ENCODE assay signal across 17 cellular contexts in the genomic region with DNA sequence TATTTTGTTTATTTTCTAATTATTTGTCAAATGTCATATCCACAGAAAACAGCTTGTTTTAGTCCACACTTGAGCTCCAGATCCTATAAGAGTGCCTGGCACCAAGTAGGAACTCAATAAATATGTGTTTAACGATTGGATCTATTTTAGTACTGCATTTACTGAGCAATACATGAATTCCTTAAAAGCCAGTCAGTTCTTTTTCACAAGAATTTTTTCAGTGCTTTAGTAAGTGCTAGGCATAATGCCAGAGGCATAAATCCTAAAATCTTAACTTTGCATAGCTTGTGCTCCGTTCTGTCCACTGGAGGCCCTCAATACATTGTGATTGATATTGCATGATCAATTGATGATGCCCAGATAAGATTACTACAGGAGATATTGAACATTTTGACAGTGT.
"Had no signal": no experiment of that assay in that cellular context is flagged by ENCODE, and none has a peak within 500 bp of the region (broad histone marks: within the 10 kb centered on the region; RNA-seq: fewer than 3 reads in every experiment).

No MANE protein-coding gene starts in this region.

- H3K9me3 ChIP-seq: SK-N-SH had no signal

- H3K4me2 ChIP-seq: SK-N-SH had no signal

- H3K9ac ChIP-seq: SK-N-SH had no signal

- H3K27ac ChIP-seq: RWPE1 had no signal

- DNase-seq: KBM-7, MV-4-11, NCI-H1092, NCI-H1105 treated with DMSO at 0.1 percent for 48 hours, NCI-H1417 treated with DMSO at 0.1 percent for 48 hours, NCI-H146, NCI-H1694 treated with DMSO at 0.1 percent for 48 hours, NCI-H1930, NCI-H2081, NCI-H2107, NCI-H2227 treated with DMSO at 0.1 percent for 48 hours, NCI-H524, NCI-H526 treated with DMSO at 0.1 percent for 48 hours, NCI-H748 treated with DMSO at 0.1 percent for 48 hours, SHP77, SK-N-SH had no signal
